9 cellular contexts compared by ENCODE assay signal in the genomic region with DNA sequence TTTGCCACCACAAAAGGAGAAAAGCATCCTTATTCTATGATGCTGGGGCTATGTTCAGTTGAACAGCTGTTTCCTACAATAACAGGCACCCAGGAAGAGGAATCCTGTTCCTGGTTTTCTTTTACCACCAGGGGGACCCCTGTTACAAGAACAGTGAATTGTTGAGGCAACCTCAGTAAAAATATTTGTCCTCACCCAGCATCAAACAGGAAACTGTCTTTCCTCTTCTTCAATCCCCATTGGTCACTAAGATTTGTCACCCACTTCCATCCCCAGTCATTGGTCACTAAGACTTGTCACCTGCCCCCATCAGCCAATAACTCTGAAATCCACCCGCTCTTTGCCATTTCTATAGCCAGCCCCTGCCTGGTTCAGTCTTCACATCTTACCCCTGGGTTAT.
DNase-seq lines count a peak whose midpoint lies in the region; ATAC-seq and TF ChIP-seq lines count a peak whose summit lies in the region.
"Had no signal": no experiment of that assay in that cellular context is flagged by ENCODE, and none has a peak within 500 bp of the region (broad histone marks: within the 10 kb centered on the region; RNA-seq: fewer than 3 reads in every experiment).

No MANE protein-coding gene starts in this region.

- WGBS in iPS DF 6.9 (ENCODE audit: insufficient coverage, insufficient read length): no CpG with 5 or more reads among the region's 1 CpG

- H3K27me3 Mint-ChIP-seq in stimulated activated naive B cell treated with anti-CD40 and anti-IgM and Interleukin-4, amounts not matched to agents 10 μg/mL and 1 μg/mL and 100 μg/mL, for 72 hours: no peaks in the 10 kb centered on the region
- H3K27me3 Mint-ChIP-seq: dendritic cell treated with granulocyte-macrophage colony-stimulating factor and Interleukin-4, amounts not matched to agents 40 ng/mL and 50 ng/mL, for 4 days had no signal

- H3K27me3 ChIP-seq in iPS DF 6.9 (ENCODE audit: control insufficient read depth, insufficient read depth, low read length): no peaks in the 10 kb centered on the region

- no peaks in the 10 kb centered on the region for H3K4me1 ChIP-seq in iPS DF 6.9 (ENCODE audit: control insufficient read depth, insufficient read depth, low read length)

- in situ Hi-C loops in astrocyte of the spinal cord (cut with HindIII; ENCODE audit: low sequenced_read_pairs): no loop called here

- H3K36me3 Mint-ChIP-seq in stimulated activated naive B cell treated with anti-CD40 and anti-IgM and Interleukin-4, amounts not matched to agents 10 μg/mL and 1 μg/mL and 100 μg/mL, for 72 hours: no peaks in the 10 kb centered on the region

- H3K4me3 Mint-ChIP-seq in stimulated activated naive B cell treated with anti-CD40 and anti-IgM and Interleukin-4, amounts not matched to agents 10 μg/mL and 1 μg/mL and 100 μg/mL, for 72 hours: no peak overlapping the region
- H3K4me3 Mint-ChIP-seq: dendritic cell treated with granulocyte-macrophage colony-stimulating factor and Interleukin-4, amounts not matched to agents 40 ng/mL and 50 ng/mL, for 4 days had no signal

- peak; percentile 74 for TF ChIP-seq CTCF in astrocyte of the spinal cord (IDR thresholded peaks at IDR 0.05; ENCODE audit: low read depth, low read length)

- H3K27ac Mint-ChIP-seq in stimulated activated naive B cell treated with anti-CD40 and anti-IgM and Interleukin-4, amounts not matched to agents 10 μg/mL and 1 μg/mL and 100 μg/mL, for 72 hours: no peak overlapping the region
- H3K27ac Mint-ChIP-seq: dendritic cell treated with granulocyte-macrophage colony-stimulating factor and Interleukin-4, amounts not matched to agents 40 ng/mL and 50 ng/mL, for 4 days had no signal

- peaks cover 0 to 7% of the 10 kb centered on the region in 2 donors for H3K4me1 Mint-ChIP-seq in stimulated activated naive B cell treated with anti-CD40 and anti-IgM and Interleukin-4, amounts not matched to agents 10 μg/mL and 1 μg/mL and 100 μg/mL, for 72 hours

- no peaks in the 10 kb centered on the region for H3K36me3 ChIP-seq in iPS DF 6.9 (ENCODE audit: control insufficient read depth, insufficient read depth, low read length)

- ATAC-seq in GM19467 (IDR thresholded peaks at IDR 0.05; ENCODE audit: unreplicated experiment) (peak; percentile 84), HG03460 (IDR thresholded peaks at IDR 0.05; ENCODE audit: unreplicated experiment) (peak; percentile 91)
- ATAC-seq in stimulated activated naive B cell treated with anti-CD40 and anti-IgM and Interleukin-4, amounts not matched to agents 10 μg/mL and 1 μg/mL and 100 μg/mL, for 72 hours (replicated peaks): peak; percentile 79 to 80

- H3K9me3 Mint-ChIP-seq in stimulated activated naive B cell treated with anti-CD40 and anti-IgM and Interleukin-4, amounts not matched to agents 10 μg/mL and 1 μg/mL and 100 μg/mL, for 72 hours: peaks cover 2 to 3% of the 10 kb centered on the region in 2 donors

- DNase-seq in NCI-H524 (lab: John Stamatoyannopoulos, UW) (peak; percentile 20 to 63), NCI-H524 treated with DMSO at 0.1 percent for 48 hours (lab: John Stamatoyannopoulos, UW) (no peak), NCI-H526 treated with DMSO at 0.1 percent for 48 hours (lab: John Stamatoyannopoulos, UW) (peak; percentile 1), astrocyte of the spinal cord (ENCODE audit: low read depth, low spot score) (peak; percentile 80), iPS DF 6.9 (ENCODE audit: low read depth, low spot score) (peak; percentile 63)
- DNase-seq in stimulated activated naive B cell treated with anti-CD40 and anti-IgM and Interleukin-4, amounts not matched to agents 10 μg/mL and 1 μg/mL and 100 μg/mL, for 72 hours: peak; percentile 10

- H3K4me3 ChIP-seq in astrocyte of the spinal cord (ENCODE audit: low read depth, low read length) (no peak overlapping the region), iPS DF 6.9 (ENCODE audit: low read length) (no peak overlapping the region)

- no peaks in the 10 kb centered on the region for H3K9me3 ChIP-seq in iPS DF 6.9 (ENCODE audit: control insufficient read depth, insufficient read depth, low read length)

- no peak overlapping the region for H3K27ac ChIP-seq in iPS DF 6.9 (ENCODE audit: low read length)
